20 cellular contexts compared by ENCODE assay signal in the genomic region with DNA sequence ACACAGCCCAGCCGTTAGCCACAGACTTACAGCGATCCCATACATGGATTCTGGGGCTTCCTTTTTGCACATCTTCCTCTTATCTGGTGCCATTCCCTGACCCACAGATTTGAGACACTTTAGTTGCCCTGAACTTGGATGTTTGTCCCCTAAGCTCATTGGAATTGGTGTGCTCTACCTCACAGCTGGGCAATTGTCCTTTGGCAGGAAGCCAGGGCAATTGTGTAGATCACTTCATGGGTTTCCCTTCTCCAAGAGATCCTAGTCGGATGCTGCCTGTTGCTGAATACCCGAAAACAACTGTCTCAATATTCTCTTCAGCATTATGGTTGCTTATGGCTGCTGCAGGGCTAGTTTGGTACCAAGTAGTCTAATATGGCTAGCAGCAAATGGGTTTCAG.
DNase-seq lines count a peak whose midpoint lies in the region; ATAC-seq, FAIRE-seq and TF ChIP-seq lines count a peak whose summit lies in the region.
"Had no signal": no experiment of that assay in that cellular context is flagged by ENCODE, and none has a peak within 500 bp of the region (broad histone marks: within the 10 kb centered on the region; RNA-seq: fewer than 3 reads in every experiment).

No MANE protein-coding gene starts in this region.

- H3K4me1 ChIP-seq in H1 (replicated peaks in 1 of 4; ENCODE audit: control insufficient read depth in 3 of 4, insufficient read depth in 4 of 4, low read length in 3 of 4) (no peaks in the 10 kb centered on the region), heart left ventricle (no peaks in the 10 kb centered on the region)
- H3K4me1 ChIP-seq: HAP-1 had no signal

- H2BK12ac ChIP-seq in H1 (ENCODE audit: low read depth, low read length): no peak overlapping the region

- H3K23me2 ChIP-seq in H1 (ENCODE audit: low read depth, low read length): no peaks in the 10 kb centered on the region

- H3K4me3 ChIP-seq in H1 (ENCODE audit: extremely low read depth in 1 of 4, insufficient read depth in 2 of 4, low read depth in 3 of 4, low read length in 4 of 4): no peak overlapping the region
- no peak overlapping the region for H3K4me3 ChIP-seq in heart left ventricle
- H3K4me3 ChIP-seq: HAP-1 had no signal

- H3K4me2 ChIP-seq in H1 (ENCODE audit: insufficient read depth in 1 of 2, low read depth in 2 of 2, low read length in 2 of 2): no peak overlapping the region

- peak overlapping the region; percentile 35 for H2AFZ ChIP-seq in H1 (ENCODE audit: low read length)

- H3K23ac ChIP-seq in H1 (ENCODE audit: insufficient read length): no peak overlapping the region

- H3K14ac ChIP-seq in H1 (ENCODE audit: insufficient read length): no peak overlapping the region

- no peaks in the 10 kb centered on the region for H3K79me2 ChIP-seq in H1 (ENCODE audit: control insufficient read depth in 1 of 2, insufficient read depth in 2 of 2, low read length in 2 of 2)

- POLR2A ChIA-PET in H1 (lab: Charles Lee; ENCODE audit: partially characterized antibody): no interaction called here

- intact Hi-C loops in heart left ventricle (cut with DNase I): no loop called here

- H3K4ac ChIP-seq in H1 (replicated peaks; ENCODE audit: insufficient read length, low read depth, low read length): no peak overlapping the region

- H2BK120ac ChIP-seq in H1 (replicated peaks; ENCODE audit: low read depth, low read length): no peak overlapping the region

- TF ChIP-seq POLR2A in H1 (IDR thresholded peaks at IDR 0.05; ENCODE audit: control extremely low read depth in 1 of 2, low read depth in 2 of 2, low read length in 2 of 2): no peak
- TF ChIP-seq POLR2A in heart left ventricle (IDR thresholded peaks at IDR 0.05): no peak

- ATAC-seq in HG02885 (IDR thresholded peaks at IDR 0.05; ENCODE audit: poor library complexity, unreplicated experiment) (no peak), heart left ventricle (no peak)

- H4K8ac ChIP-seq in H1 (ENCODE audit: extremely low read depth, insufficient read depth, low read length): no peak overlapping the region

- H3K27me3 ChIP-seq in H1 (replicated peaks in 1 of 4; ENCODE audit: control insufficient read depth in 3 of 4, extremely low read depth in 1 of 4, insufficient read depth in 3 of 4, low read length in 3 of 4) (no peaks in the 10 kb centered on the region), heart left ventricle (no peaks in the 10 kb centered on the region)

- H2BK5ac ChIP-seq in H1 (ENCODE audit: low read depth, low read length): no peak overlapping the region

- H3K27ac ChIP-seq in H1 (ENCODE audit: low read depth, low read length): no peak overlapping the region
- no peak overlapping the region for H3K27ac ChIP-seq in heart left ventricle
- H3K27ac ChIP-seq: HL-60 had no signal

- TF ChIP-seq RAD21 in H1 (IDR thresholded peaks at IDR 0.05 in 1 of 2, conservative IDR thresholded peaks at IDR 0.05 in 1 of 2; ENCODE audit: low read depth in 2 of 2, low read length in 2 of 2): no peak

- H3K36me3 ChIP-seq in H1 (ENCODE audit: control insufficient read depth in 2 of 4, insufficient read depth in 4 of 4, low read length in 3 of 4) (no peaks in the 10 kb centered on the region), heart left ventricle (no peaks in the 10 kb centered on the region)
- H3K36me3 ChIP-seq: HAP-1 had no signal

- H3K9me3 ChIP-seq in H1 (ENCODE audit: insufficient read depth in 2 of 2, low read depth in 1 of 2, low read length in 1 of 2) (no peaks in the 10 kb centered on the region), heart left ventricle (peaks cover 0 to 17% (median 3%) of the 10 kb centered on the region in 12 donors)
- H3K9me3 ChIP-seq: HAP-1 had no signal

- no peak overlapping the region for H2BK20ac ChIP-seq in H1 (ENCODE audit: low read length)

- no peaks in the 10 kb centered on the region for H4K20me1 ChIP-seq in H1 (replicated peaks in 1 of 2; ENCODE audit: control insufficient read depth in 1 of 2, insufficient read depth in 2 of 2, low read length in 2 of 2)

- no peak overlapping the region for H4K91ac ChIP-seq in H1 (replicated peaks; ENCODE audit: insufficient read length, low read length)

- no peak for TF ChIP-seq EP300 in H1 (IDR thresholded peaks at IDR 0.05; ENCODE audit: borderline replicate concordance in 1 of 2, low read depth in 2 of 2, low read length in 2 of 2)

- no peak overlapping the region for H3K56ac ChIP-seq in H1 (replicated peaks; ENCODE audit: insufficient read length, low read depth, low read length)

- no peak for FAIRE-seq in H1 (lab: Jason Lieb, UNC)
- FAIRE-seq: A204.1, G401.6, GM12891 had no signal

- no peak overlapping the region for H2BK15ac ChIP-seq in H1 (ENCODE audit: low read length)

- DNase-seq in NCI-H345 (lab: John Stamatoyannopoulos, UW) (peak; percentile 20), NCI-H345 treated with DMSO at 0.1 percent for 48 hours (lab: John Stamatoyannopoulos, UW; ENCODE audit: unreplicated experiment) (no peak), NCI-H748 (lab: John Stamatoyannopoulos, UW; ENCODE audit: unreplicated experiment) (peak; percentile 79), H1 (ENCODE audit: low read depth in 1 of 2, low spot score in 2 of 2) (no peak), islet precursor cell (no peak), heart left ventricle (no peak)
- DNase-seq: C1 segment of cervical spinal cord; Calu3; CD4-positive, alpha-beta T cell; DMS153; DMS79 treated with DMSO at 0.1 percent for 48 hours; EL; GOT3; HFFc6 had no signal

- CTCF ChIA-PET in H1 (lab: Charles Lee; ENCODE audit: partially characterized antibody): no interaction called here

- H2AK5ac ChIP-seq in H1 (ENCODE audit: low read depth, low read length): no peak overlapping the region

- no peak overlapping the region for H3K9ac ChIP-seq in H1 (replicated peaks in 1 of 4; ENCODE audit: extremely low read depth in 1 of 4, low read depth in 3 of 4, low read length in 3 of 4)

- TF ChIP-seq CTCF in H1 (IDR thresholded peaks at IDR 0.05; ENCODE audit: control extremely low read depth in 1 of 3, insufficient read depth in 1 of 3, low read depth in 1 of 3, low read length in 3 of 3) (no peak), heart left ventricle (IDR thresholded peaks at IDR 0.05) (no peak)

- no peak overlapping the region for H4K5ac ChIP-seq in H1 (ENCODE audit: insufficient read length, low read depth, low read length)

- WGBS in H1 (ENCODE audit: extremely low coverage in 1 of 2, insufficient coverage in 1 of 2, insufficient read length in 1 of 2, insufficient replicate concordance in 2 of 2, low coverage in 1 of 2, low lambda C conversion rate in 2 of 2, missing lambda C conversion rate in 1 of 2), 2 experiments: 89% methylated on average over 4 of the region's 4 CpGs; no CpG with 5 or more reads in 1 of the 2 experiments
- 79 to 88% (median 83%) methylated on average over 4 of the region's 4 CpGs for WGBS in heart left ventricle, 4 donors

- H3K79me1 ChIP-seq in H1 (ENCODE audit: low read depth, low read length): no peaks in the 10 kb centered on the region

- no peak overlapping the region for H3K18ac ChIP-seq in H1 (ENCODE audit: extremely low read depth, low read length)

TF ChIP-seq in H1, 55 proteins besides CTCF, POLR2A, EP300 and RAD21:
- TF ChIP-seq GTF2F1 (IDR thresholded peaks at IDR 0.05; ENCODE audit: borderline replicate concordance, low read depth, low read length) (no peak), JUN (IDR thresholded peaks at IDR 0.05; ENCODE audit: low read depth, low read length) (no peak), CEBPB (IDR thresholded peaks at IDR 0.05; ENCODE audit: low read depth, low read length) (no peak), MAFK (IDR thresholded peaks at IDR 0.05; ENCODE audit: low read depth, low read length) (no peak)

Comparison
In these comparisons a context has a peak if more than half of its experiments do, and no peak if none do; other contexts are left out.
1. DNase-seq: peak in NCI-H345 (single experiment) and NCI-H748 (single experiment); none in NCI-H345 treated with DMSO at 0.1 percent for 48 hours (single experiment), H1 (0 of 2), islet precursor cell (single experiment) and heart left ventricle (0 of 5).